37 cellular contexts compared by ENCODE assay signal in the genomic region with DNA sequence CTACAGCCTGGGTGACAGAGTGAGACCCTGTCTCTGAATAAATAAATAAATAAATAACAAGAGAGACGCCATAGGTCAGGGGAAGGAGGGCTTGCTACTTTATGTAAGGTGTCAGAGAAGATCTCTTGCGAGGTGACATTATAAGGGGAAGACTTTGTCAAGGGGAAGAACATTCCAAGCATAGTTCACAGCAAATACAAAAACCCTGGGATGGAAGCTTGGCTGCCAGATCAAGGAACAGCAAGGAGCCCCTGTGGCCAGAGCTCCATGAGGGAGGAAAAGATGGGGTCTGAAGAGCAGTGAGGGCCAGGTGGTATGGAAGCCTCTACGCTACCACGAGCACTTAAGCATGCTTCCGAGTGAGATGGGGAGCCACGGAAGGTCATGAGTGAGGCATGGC.
"Had no signal": no experiment of that assay in that cellular context is flagged by ENCODE, and none has a peak within 500 bp of the region (broad histone marks: within the 10 kb centered on the region; RNA-seq: fewer than 3 reads in every experiment).

No MANE protein-coding gene starts in this region.

- H3K27ac Mint-ChIP-seq: activated CD4-positive, alpha-beta memory T cell treated with anti-CD3 and anti-CD28 coated beads for 36 hours; activated CD4-positive, alpha-beta T cell treated with anti-CD3 and anti-CD28 coated beads, Interleukin-2, amount 10 ng/mL, durations not matched to agents 24 days and 14 days; activated naive CD4-positive, alpha-beta T cell treated with anti-CD3 and anti-CD28 coated beads, Interleukin-2, amount 10 ng/mL, durations not matched to agents 7 days and 5 days; activated naive CD8-positive, alpha-beta T cell treated with anti-CD3 and anti-CD28 coated beads, Interleukin-2, amount 10 ng/mL, durations not matched to agents 7 days and 5 days; activated T-helper 1 cell treated with anti-CD3 and anti-CD28 coated beads, Interleukin-12 subunit alpha, Interleukin-12 subunit beta, Interleukin-2, Interleukin-4 antibody, amounts not matched to agents 30 ng/mL and 10 ng/mL and 1 ng/mL, durations not matched to agents 14 hours and 24 hours and 36 hours; immature natural killer cell; natural killer cell; stimulated activated naive CD8-positive, alpha-beta T cell treated with anti-CD3 and anti-CD28 coated beads, Interleukin-15, Interleukin-2, amounts not matched to agents 100 ng/mL and 50 ng/mL, for 24 hours; T-helper 1 cell treated with Interleukin-12 subunit alpha and Interleukin-12 subunit beta and Interleukin-4 antibody, amounts not matched to agents 30 μg/mL and 1 μg/mL, for 36 hours; type B pancreatic cell had no signal

- H3K4me1 Mint-ChIP-seq: immature natural killer cell, natural killer cell had no signal

- H3K4me3 ChIP-seq: ascending aorta, coronary artery, dorsolateral prefrontal cortex, heart left ventricle, ovary, prostate gland, skin epidermis, thoracic aorta, vagina had no signal

- H3K4me3 Mint-ChIP-seq: activated CD4-positive, alpha-beta memory T cell treated with anti-CD3 and anti-CD28 coated beads for 36 hours; activated CD4-positive, alpha-beta T cell treated with anti-CD3 and anti-CD28 coated beads, Interleukin-2, amount 10 ng/mL, durations not matched to agents 24 days and 14 days; activated naive CD4-positive, alpha-beta T cell treated with anti-CD3 and anti-CD28 coated beads, Interleukin-2, amount 10 ng/mL, durations not matched to agents 7 days and 5 days; activated naive CD8-positive, alpha-beta T cell treated with anti-CD3 and anti-CD28 coated beads, Interleukin-2, amount 10 ng/mL, durations not matched to agents 7 days and 5 days; activated T-helper 1 cell treated with anti-CD3 and anti-CD28 coated beads, Interleukin-12 subunit alpha, Interleukin-12 subunit beta, Interleukin-2, Interleukin-4 antibody, amounts not matched to agents 30 ng/mL and 10 ng/mL and 1 ng/mL, durations not matched to agents 14 hours and 24 hours and 36 hours; immature natural killer cell; natural killer cell; stimulated activated naive CD8-positive, alpha-beta T cell treated with anti-CD3 and anti-CD28 coated beads, Interleukin-15, Interleukin-2, amounts not matched to agents 100 ng/mL and 50 ng/mL, for 24 hours; T-helper 1 cell treated with Interleukin-12 subunit alpha and Interleukin-12 subunit beta and Interleukin-4 antibody, amounts not matched to agents 30 μg/mL and 1 μg/mL, for 36 hours; type B pancreatic cell had no signal

- H3K36me3 Mint-ChIP-seq: activated CD4-positive, alpha-beta memory T cell treated with anti-CD3 and anti-CD28 coated beads for 36 hours; activated naive CD4-positive, alpha-beta T cell treated with anti-CD3 and anti-CD28 coated beads, Interleukin-2, amount 10 ng/mL, durations not matched to agents 7 days and 5 days; activated naive CD8-positive, alpha-beta T cell treated with anti-CD3 and anti-CD28 coated beads, Interleukin-2, amount 10 ng/mL, durations not matched to agents 7 days and 5 days; natural killer cell; type B pancreatic cell had no signal

- H3K36me3 ChIP-seq: ascending aorta, brain microvascular endothelial cell, heart left ventricle, neutrophil, ovary, prostate gland, thoracic aorta, vagina, WERI-Rb-1 had no signal

- H3K4me1 ChIP-seq: prostate gland had no signal

- ATAC-seq: esophagus mucosa, heart left ventricle, left colon, natural killer cell, sciatic nerve had no signal

- DNase-seq: activated CD4-positive, alpha-beta memory T cell treated with anti-CD3 and anti-CD28 coated beads for 36 hours; activated CD4-positive, alpha-beta T cell treated with anti-CD3 and anti-CD28 coated beads, Interleukin-2, amount 10 ng/mL, durations not matched to agents 24 days and 14 days; activated CD4-positive, CD25-positive, alpha-beta regulatory T cell treated with anti-CD3 and anti-CD28 coated beads, Interleukin-2, amount 50 U/mL, for 72 hours; activated CD8-positive, alpha-beta memory T cell treated with anti-CD3 and anti-CD28 coated beads, Interleukin-2, amount 50 U/mL, for 4 hours; activated gamma-delta T cell; activated naive CD4-positive, alpha-beta T cell treated with anti-CD3 and anti-CD28 coated beads, Interleukin-2, amount 10 ng/mL, durations not matched to agents 7 days and 5 days; activated naive CD8-positive, alpha-beta T cell treated with anti-CD3 and anti-CD28 coated beads, Interleukin-2, amount 10 ng/mL, durations not matched to agents 7 days and 5 days; activated T-cell treated with anti-CD3 and anti-CD28 coated beads, Interleukin-2, amount 50 U/mL, for 1 hour; brain microvascular endothelial cell; dorsolateral prefrontal cortex; effector memory CD4-positive, alpha-beta T cell; foreskin fibroblast; heart left ventricle; hypothalamus; immature natural killer cell; kidney; left colon; natural killer cell; ovary; retina; stimulated activated CD4-positive, alpha-beta T cell treated with anti-CD3 and anti-CD28 coated beads, Interleukin-12 subunit alpha, Interleukin-12 subunit beta, amount 100 ng/mL, for 4 hours; stimulated activated CD4-positive, alpha-beta T cell treated with anti-CD3 and anti-CD28 coated beads, Interleukin-4, amount 100 ng/mL, for 1 hour; T-helper 9 cell; WERI-Rb-1 had no signal

- H3K27me3 ChIP-seq: ascending aorta, brain microvascular endothelial cell, heart left ventricle, ovary, vagina had no signal

- H3K27me3 Mint-ChIP-seq: activated CD4-positive, alpha-beta memory T cell treated with anti-CD3 and anti-CD28 coated beads for 36 hours; type B pancreatic cell had no signal

- H3K27ac ChIP-seq: ascending aorta, brain microvascular endothelial cell, coronary artery, dorsolateral prefrontal cortex, heart left ventricle, neutrophil, ovary, prostate gland, skin epidermis, thoracic aorta, vagina, WERI-Rb-1 had no signal

- H3K9me3 ChIP-seq: ascending aorta, heart left ventricle, neutrophil, ovary, prostate gland, thoracic aorta, vagina had no signal

- H3K9me3 Mint-ChIP-seq: activated CD4-positive, alpha-beta memory T cell treated with anti-CD3 and anti-CD28 coated beads for 36 hours; activated CD4-positive, alpha-beta T cell treated with anti-CD3 and anti-CD28 coated beads, Interleukin-2, amount 10 ng/mL, durations not matched to agents 24 days and 14 days; activated naive CD4-positive, alpha-beta T cell treated with anti-CD3 and anti-CD28 coated beads, Interleukin-2, amount 10 ng/mL, durations not matched to agents 7 days and 5 days; activated naive CD8-positive, alpha-beta T cell treated with anti-CD3 and anti-CD28 coated beads, Interleukin-2, amount 10 ng/mL, durations not matched to agents 7 days and 5 days; activated T-helper 1 cell treated with anti-CD3 and anti-CD28 coated beads, Interleukin-12 subunit alpha, Interleukin-12 subunit beta, Interleukin-2, Interleukin-4 antibody, amounts not matched to agents 30 ng/mL and 10 ng/mL and 1 ng/mL, durations not matched to agents 14 hours and 24 hours and 36 hours; immature natural killer cell; natural killer cell; stimulated activated naive CD8-positive, alpha-beta T cell treated with anti-CD3 and anti-CD28 coated beads, Interleukin-15, Interleukin-2, amounts not matched to agents 100 ng/mL and 50 ng/mL, for 24 hours; T-helper 1 cell treated with Interleukin-12 subunit alpha and Interleukin-12 subunit beta and Interleukin-4 antibody, amounts not matched to agents 30 μg/mL and 1 μg/mL, for 36 hours had no signal
